Comparison of ENCODE assay signal across 17 cellular contexts in genomic region chr14:76985021-76985420, GRCh38.
DNase-seq lines count a peak whose midpoint lies in the region; TF ChIP-seq lines count a peak whose summit lies in the region.
"Had no signal": no experiment of that assay in that cellular context is flagged by ENCODE, and none has a peak within 500 bp of the region (broad histone marks: within the 10 kb centered on the region; RNA-seq: fewer than 3 reads in every experiment).

No MANE protein-coding gene starts in this region.

- H3K9me3 ChIP-seq in adipocyte (ENCODE audit: control insufficient read depth, low read length), result peaks cover 8% of the 10 kb centered on the region
- H3K9me3 ChIP-seq: breast epithelium, pancreas had no signal

- DNase-seq in ELR (ENCODE audit: low read depth) (peak; percentile 83), adipocyte (ENCODE audit: low read depth) (peak; percentile 58), iris pigment epithelial cell (ENCODE audit: low read depth) (peak; percentile 70), retinal pigment epithelial cell (ENCODE audit: low read depth) (peak; percentile 78), SW 1271 (lab: John Stamatoyannopoulos, UW) (no peak), NCI-H446 treated with DMSO at 0.1 percent for 48 hours (lab: John Stamatoyannopoulos, UW) (no peak)
- no peak for DNase-seq in effector CD8-positive, alpha-beta T cell (lab: John Stamatoyannopoulos, UW)
- no peak for DNase-seq in activated effector memory CD4-positive, alpha-beta T cell treated with anti-CD3 and anti-CD28 coated beads, Interleukin-2, amount 50 U/mL, for 16 hours
- DNase-seq: activated CD4-positive, alpha-beta T cell treated with anti-CD3 and anti-CD28 coated beads for 1 hour; activated naive CD4-positive, alpha-beta T cell treated with anti-CD3 and anti-CD28 coated beads, Interleukin-2, amount 50 U/mL, for 16 hours; DMS153; effector CD4-positive, alpha-beta T cell; NCI-H1105 treated with DMSO at 0.1 percent for 48 hours; pancreas; Right ventricle myocardium superior; stomach had no signal

- TF ChIP-seq CTCF in retinal pigment epithelial cell (conservative IDR thresholded peaks at IDR 0.05; ENCODE audit: low read depth, low read length), result no peak

- H3K36me3 ChIP-seq in adipocyte (ENCODE audit: control insufficient read depth, insufficient read depth, low read length, severe bottlenecking), result no peaks in the 10 kb centered on the region
- H3K36me3 ChIP-seq: breast epithelium, pancreas, stomach had no signal

- no peaks in the 10 kb centered on the region for H3K27me3 ChIP-seq in adipocyte (replicated peaks; ENCODE audit: control insufficient read depth, insufficient read depth, low read length)
- H3K27me3 ChIP-seq: breast epithelium, pancreas, stomach had no signal

- H3K4me1 ChIP-seq in adipocyte (ENCODE audit: control insufficient read depth, insufficient read depth, low read length), result no peaks in the 10 kb centered on the region
- H3K4me1 ChIP-seq: breast epithelium, pancreas had no signal

- no peak overlapping the region for H3K4me3 ChIP-seq in adipocyte (ENCODE audit: low read length)
- H3K4me3 ChIP-seq in retinal pigment epithelial cell (ENCODE audit: low read length), result no peak overlapping the region
- H3K4me3 ChIP-seq: breast epithelium, pancreas, stomach had no signal

- no peak overlapping the region for H3K9ac ChIP-seq in adipocyte (ENCODE audit: low read length)

Comparison
In these comparisons a context has a peak if more than half of its experiments do, and no peak if none do; other contexts are left out.
1. DNase-seq: peak in ELR (single experiment), adipocyte (single experiment), iris pigment epithelial cell (single experiment) and retinal pigment epithelial cell (single experiment); none in SW 1271 (0 of 2), effector CD8-positive, alpha-beta T cell (single experiment), NCI-H446 treated with DMSO at 0.1 percent for 48 hours (single experiment) and activated effector memory CD4-positive, alpha-beta T cell treated with anti-CD3 and anti-CD28 coated beads, Interleukin-2, amount 50 U/mL, for 16 hours (single experiment).